ENCODE assay signal across 35 cellular contexts in the genomic region with DNA sequence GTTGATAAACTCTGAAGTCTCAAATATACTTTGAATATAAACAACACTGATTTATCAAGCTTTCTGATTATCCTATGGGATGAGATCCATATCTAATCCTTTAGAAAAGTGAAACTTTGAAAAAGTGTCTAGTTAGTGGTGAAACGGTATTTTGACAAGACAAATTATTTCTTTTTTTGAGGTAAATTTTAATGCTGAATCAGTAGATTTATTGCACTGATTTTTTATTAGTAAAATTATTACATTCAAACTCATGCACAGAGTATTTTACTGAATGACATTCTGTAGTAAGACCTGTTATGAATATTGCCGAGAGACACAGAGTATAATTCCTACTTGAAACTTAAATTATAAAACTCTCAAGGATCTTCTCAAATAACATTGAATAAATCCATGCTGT.
"Had no signal": no experiment of that assay in that cellular context is flagged by ENCODE, and none has a peak within 500 bp of the region (broad histone marks: within the 10 kb centered on the region; RNA-seq: fewer than 3 reads in every experiment).

No MANE protein-coding gene starts in this region.

- H3K27ac Mint-ChIP-seq: activated B cell treated with CpG ODN at 0.5 μM for 24 hours; activated CD4-positive, alpha-beta memory T cell treated with anti-CD3 and anti-CD28 coated beads for 36 hours; activated CD4-positive, alpha-beta T cell treated with anti-CD3 and anti-CD28 coated beads, Interleukin-2, amount 10 ng/mL, durations not matched to agents 24 days and 14 days; activated CD8-positive, alpha-beta T cell treated with anti-CD3 and anti-CD28 coated beads for 36 hours; activated naive CD4-positive, alpha-beta T cell treated with anti-CD3 and anti-CD28 coated beads for 36 hours; activated naive CD4-positive, alpha-beta T cell treated with anti-CD3 and anti-CD28 coated beads, Interleukin-2, amount 50 U/mL, for 72 hours; activated naive CD8-positive, alpha-beta T cell treated with anti-CD3 and anti-CD28 coated beads for 36 hours; activated T-cell treated with anti-CD3 and anti-CD28 coated beads, Interleukin-2, amount 50 U/mL, for 72 hours; activated T-helper 1 cell treated with anti-CD3 and anti-CD28 coated beads, Interleukin-12 subunit alpha, Interleukin-12 subunit beta, Interleukin-2, Interleukin-4 antibody, amounts not matched to agents 30 ng/mL and 10 ng/mL and 1 ng/mL, durations not matched to agents 14 hours and 24 hours and 36 hours; activated T-helper 17 cell treated with anti-CD3 and anti-CD28 coated beads, Interleukin-2, amount 50 U/mL, for 72 hours; T-helper 2 cell treated with Interferon-gamma antibody and Interleukin-4, amounts not matched to agents 5 μg/mL and 100 μg/mL, for 36 hours had no signal

- H3K27ac ChIP-seq: adrenal gland, body of pancreas, brain microvascular endothelial cell, breast epithelium, VCaP had no signal

- FAIRE-seq: astrocyte, TTC549 had no signal

- DNase-seq: activated B cell treated with CpG ODN at 0.5 μM for 24 hours; activated CD4-positive, alpha-beta memory T cell treated with anti-CD3 and anti-CD28 coated beads for 36 hours; activated CD4-positive, alpha-beta T cell treated with anti-CD3 and anti-CD28 coated beads for 4 hours; activated CD4-positive, alpha-beta T cell treated with anti-CD3 and anti-CD28 coated beads, Interleukin-2, amount 10 ng/mL, durations not matched to agents 24 days and 14 days; activated CD4-positive, alpha-beta T cell treated with anti-CD3 and anti-CD28 coated beads, Interleukin-2, amount 50 U/mL, for 1 hour; activated CD4-positive, alpha-beta T cell treated with anti-CD3 and anti-CD28 coated beads, Interleukin-2, amount 50 U/mL, for 4 hours; activated CD4-positive, CD25-positive, alpha-beta regulatory T cell treated with anti-CD3 and anti-CD28 coated beads, Interleukin-2, amount 50 U/mL, for 72 hours; activated CD8-positive, alpha-beta memory T cell treated with anti-CD3 and anti-CD28 coated beads, Interleukin-2, amount 50 U/mL, for 4 hours; activated CD8-positive, alpha-beta T cell treated with anti-CD3 and anti-CD28 coated beads for 36 hours; activated effector memory CD4-positive, alpha-beta T cell treated with anti-CD3 and anti-CD28 coated beads, Interleukin-2, amount 50 U/mL, for 16 hours; activated gamma-delta T cell treated with Interleukin-2 at 50 U/mL for 16 hours; activated naive CD4-positive, alpha-beta T cell; activated naive CD4-positive, alpha-beta T cell treated with anti-CD3 and anti-CD28 coated beads for 36 hours; activated naive CD4-positive, alpha-beta T cell treated with anti-CD3 and anti-CD28 coated beads, Interleukin-2, amount 50 U/mL, for 16 hours; activated naive CD8-positive, alpha-beta T cell treated with anti-CD3 and anti-CD28 coated beads for 36 hours; activated T-cell treated with anti-CD3 and anti-CD28 coated beads for 4 hours; activated T-cell treated with anti-CD3 and anti-CD28 coated beads, Interleukin-2, amount 50 U/mL, for 1 hour; activated T-cell treated with anti-CD3 and anti-CD28 coated beads, Interleukin-2, amount 50 U/mL, for 4 hours; activated T-cell treated with anti-CD3 and anti-CD28 coated beads, Interleukin-2, amount 50 U/mL, for 72 hours; adrenal gland; amniotic stem cell; aorta; body of pancreas; brain microvascular endothelial cell; central memory CD4-positive, alpha-beta T cell; T-helper 2 cell; T-helper 9 cell had no signal

- H3K4me3 Mint-ChIP-seq: activated B cell treated with CpG ODN at 0.5 μM for 24 hours; activated CD4-positive, alpha-beta memory T cell treated with anti-CD3 and anti-CD28 coated beads for 36 hours; activated CD4-positive, alpha-beta T cell treated with anti-CD3 and anti-CD28 coated beads, Interleukin-2, amount 10 ng/mL, durations not matched to agents 24 days and 14 days; activated CD8-positive, alpha-beta T cell treated with anti-CD3 and anti-CD28 coated beads for 36 hours; activated naive CD4-positive, alpha-beta T cell treated with anti-CD3 and anti-CD28 coated beads for 36 hours; activated naive CD8-positive, alpha-beta T cell treated with anti-CD3 and anti-CD28 coated beads for 36 hours; activated T-cell treated with anti-CD3 and anti-CD28 coated beads, Interleukin-2, amount 50 U/mL, for 4 hours; activated T-cell treated with anti-CD3 and anti-CD28 coated beads, Interleukin-2, amount 50 U/mL, for 72 hours; activated T-helper 1 cell treated with anti-CD3 and anti-CD28 coated beads, Interleukin-12 subunit alpha, Interleukin-12 subunit beta, Interleukin-2, Interleukin-4 antibody, amounts not matched to agents 30 ng/mL and 10 ng/mL and 1 ng/mL, durations not matched to agents 14 hours and 24 hours and 36 hours; activated T-helper 17 cell treated with anti-CD3 and anti-CD28 coated beads, Interleukin-2, amount 50 U/mL, for 72 hours; T-helper 2 cell treated with Interferon-gamma antibody and Interleukin-4, amounts not matched to agents 5 μg/mL and 100 μg/mL, for 36 hours had no signal

- H3K4me1 ChIP-seq: adrenal gland, body of pancreas, breast epithelium had no signal

- H3K4me1 Mint-ChIP-seq: activated B cell treated with CpG ODN at 0.5 μM for 24 hours; activated CD4-positive, alpha-beta T cell treated with anti-CD3 and anti-CD28 coated beads, Interleukin-2, amount 10 ng/mL, durations not matched to agents 24 days and 14 days; activated naive CD8-positive, alpha-beta T cell treated with anti-CD3 and anti-CD28 coated beads for 36 hours; activated T-helper 17 cell treated with anti-CD3 and anti-CD28 coated beads, Interleukin-2, amount 50 U/mL, for 72 hours had no signal

- H3K36me3 ChIP-seq: adrenal gland, brain microvascular endothelial cell, breast epithelium had no signal

- H3K27me3 Mint-ChIP-seq: activated B cell treated with CpG ODN at 0.5 μM for 24 hours; activated CD4-positive, alpha-beta memory T cell treated with anti-CD3 and anti-CD28 coated beads for 36 hours; activated CD4-positive, alpha-beta T cell treated with anti-CD3 and anti-CD28 coated beads, Interleukin-2, amount 10 ng/mL, durations not matched to agents 24 days and 14 days; activated CD8-positive, alpha-beta T cell treated with anti-CD3 and anti-CD28 coated beads for 36 hours; activated naive CD8-positive, alpha-beta T cell treated with anti-CD3 and anti-CD28 coated beads for 36 hours; activated T-helper 17 cell treated with anti-CD3 and anti-CD28 coated beads, Interleukin-2, amount 50 U/mL, for 72 hours had no signal

- H3K4me3 ChIP-seq: adrenal gland, body of pancreas, breast epithelium had no signal

- H3K9me3 Mint-ChIP-seq: activated T-helper 1 cell treated with anti-CD3 and anti-CD28 coated beads, Interleukin-12 subunit alpha, Interleukin-12 subunit beta, Interleukin-2, Interleukin-4 antibody, amounts not matched to agents 30 ng/mL and 10 ng/mL and 1 ng/mL, durations not matched to agents 14 hours and 24 hours and 36 hours had no signal

- ATAC-seq: activated CD8-positive, alpha-beta T cell treated with anti-CD3 and anti-CD28 coated beads for 36 hours; activated naive CD4-positive, alpha-beta T cell treated with anti-CD3 and anti-CD28 coated beads, Interleukin-2, amount 50 U/mL, for 72 hours; activated T-cell treated with anti-CD3 and anti-CD28 coated beads, Interleukin-2, amount 50 U/mL, for 4 hours; activated T-cell treated with anti-CD3 and anti-CD28 coated beads, Interleukin-2, amount 50 U/mL, for 72 hours; activated T-helper 17 cell treated with anti-CD3 and anti-CD28 coated beads, Interleukin-2, amount 50 U/mL, for 72 hours; body of pancreas had no signal

- H3K27me3 ChIP-seq: adrenal gland, body of pancreas, brain microvascular endothelial cell, breast epithelium had no signal

- H3K36me3 Mint-ChIP-seq: activated CD4-positive, alpha-beta memory T cell treated with anti-CD3 and anti-CD28 coated beads for 36 hours; activated naive CD8-positive, alpha-beta T cell treated with anti-CD3 and anti-CD28 coated beads for 36 hours had no signal

- H3K9me3 ChIP-seq: adrenal gland, body of pancreas had no signal
